Comparison of ENCODE assay signal across 1 cellular context in genomic region chr10:12195603-12196506, GRCh38.
TF ChIP-seq lines count a peak whose summit lies in the region.

Gene CDC123, plus strand, starts transcription at chr10:12196188. Its CDS starts 58 bp downstream, at chr10:12196246.
Gene NUDT5, minus strand, starts transcription at chr10:12195891. Its CDS starts 9,600 bp downstream, at chr10:12186291.

TF ChIP-seq in K562, 482 proteins besides CTCF, POLR2A, EP300 and RAD21 (continued from another document and continues in another):
- TF ChIP-seq FOXA3 (CRISPR knock-in tag; conservative IDR thresholded peaks at IDR 0.05 in 1 of 2, IDR thresholded peaks at IDR 0.05 in 1 of 2) (no peak), BRD4 (IDR thresholded peaks at IDR 0.05) (peak; percentile 85; the same call in 1 of the 2 replicates), ZC3H8 (IDR thresholded peaks at IDR 0.05) (0 out of 2 replicates have a peak, but pooled peaks have one; percentile 58), RFX1 (IDR thresholded peaks at IDR 0.05) (no peak), JUN (IDR thresholded peaks at IDR 0.05; ENCODE audit: borderline replicate concordance, low read depth, low read length) (no peak), JUN (CRISPR knock-in tag; IDR thresholded peaks at IDR 0.05; ENCODE audit: borderline replicate concordance) (no peak; the same call in 1 of the 2 replicates), ZKSCAN1 (IDR thresholded peaks at IDR 0.05; ENCODE audit: low read depth, low read length) (0 out of 2 replicates have a peak, but pooled peaks have one; percentile 66), ZBTB26 (CRISPR knock-in tag; IDR thresholded peaks at IDR 0.05) (no peak), NR2C1 (IDR thresholded peaks at IDR 0.05) (peak; percentile 100), NR2C1 (tag; IDR thresholded peaks at IDR 0.05) (peak; percentile 100), TCF3 (CRISPR knock-in tag; IDR thresholded peaks at IDR 0.05) (0 out of 2 replicates have a peak, but pooled peaks have one; percentile 4), HDAC2 (IDR thresholded peaks at IDR 0.05) (peak; percentile 63), NRF1 (conservative IDR thresholded peaks at IDR 0.05 in 1 of 2, IDR thresholded peaks at IDR 0.05 in 1 of 2) (peak; percentile 72 to 75), KDM5B (IDR thresholded peaks at IDR 0.05; ENCODE audit: insufficient replicate concordance, low read depth, low read length) (peak; percentile 84), EGR1 (conservative IDR thresholded peaks at IDR 0.05) (peak; percentile 47), ZNF518B (CRISPR knock-in tag; IDR thresholded peaks at IDR 0.05) (no peak), MED1 (CRISPR knock-in tag; IDR thresholded peaks at IDR 0.05; ENCODE audit: borderline replicate concordance) (no peak), CSDE1 (IDR thresholded peaks at IDR 0.05) (no peak), C11orf30 (IDR thresholded peaks at IDR 0.05; ENCODE audit: low read depth) (peak; percentile 99), GABPB1 (CRISPR knock-in tag; IDR thresholded peaks at IDR 0.05) (peak; percentile 97), MCM7 (IDR thresholded peaks at IDR 0.05) (no peak), ATF1 (CRISPR knock-in tag; IDR thresholded peaks at IDR 0.05) (no peak), ATF1 (tag; IDR thresholded peaks at IDR 0.05) (peak; percentile 83), TFAM (CRISPR knock-in tag; conservative IDR thresholded peaks at IDR 0.05) (no peak), PHB (CRISPR knock-in tag; IDR thresholded peaks at IDR 0.05) (no peak), DNMT1 (IDR thresholded peaks at IDR 0.05) (no peak), MGA (IDR thresholded peaks at IDR 0.05) (peak; percentile 95), ETV6 (IDR thresholded peaks at IDR 0.05; ENCODE audit: borderline replicate concordance in 1 of 2, low read depth in 2 of 2, low read length in 1 of 2) (0 out of 4 replicates have a peak, but pooled peaks of 1 of the 2 experiments have one; percentile 23), ETV6 (CRISPR knock-in tag; IDR thresholded peaks at IDR 0.05; ENCODE audit: borderline replicate concordance) (no peak)
- TF ChIP-seq, protein P1, sequence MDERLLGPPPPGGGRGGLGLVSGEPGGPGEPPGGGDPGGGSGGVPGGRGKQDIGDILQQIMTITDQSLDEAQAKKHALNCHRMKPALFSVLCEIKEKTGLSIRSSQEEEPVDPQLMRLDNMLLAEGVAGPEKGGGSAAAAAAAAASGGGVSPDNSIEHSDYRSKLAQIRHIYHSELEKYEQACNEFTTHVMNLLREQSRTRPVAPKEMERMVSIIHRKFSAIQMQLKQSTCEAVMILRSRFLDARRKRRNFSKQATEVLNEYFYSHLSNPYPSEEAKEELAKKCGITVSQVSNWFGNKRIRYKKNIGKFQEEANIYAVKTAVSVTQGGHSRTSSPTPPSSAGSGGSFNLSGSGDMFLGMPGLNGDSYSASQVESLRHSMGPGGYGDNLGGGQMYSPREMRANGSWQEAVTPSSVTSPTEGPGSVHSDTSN (CRISPR knock-in tag; IDR thresholded peaks at IDR 0.05; ENCODE audit: low read depth) = no peak
- TF ChIP-seq, protein P1 (tag; conservative IDR thresholded peaks at IDR 0.05; ENCODE audit: low read depth) = no peak
- TF ChIP-seq, protein P2, sequence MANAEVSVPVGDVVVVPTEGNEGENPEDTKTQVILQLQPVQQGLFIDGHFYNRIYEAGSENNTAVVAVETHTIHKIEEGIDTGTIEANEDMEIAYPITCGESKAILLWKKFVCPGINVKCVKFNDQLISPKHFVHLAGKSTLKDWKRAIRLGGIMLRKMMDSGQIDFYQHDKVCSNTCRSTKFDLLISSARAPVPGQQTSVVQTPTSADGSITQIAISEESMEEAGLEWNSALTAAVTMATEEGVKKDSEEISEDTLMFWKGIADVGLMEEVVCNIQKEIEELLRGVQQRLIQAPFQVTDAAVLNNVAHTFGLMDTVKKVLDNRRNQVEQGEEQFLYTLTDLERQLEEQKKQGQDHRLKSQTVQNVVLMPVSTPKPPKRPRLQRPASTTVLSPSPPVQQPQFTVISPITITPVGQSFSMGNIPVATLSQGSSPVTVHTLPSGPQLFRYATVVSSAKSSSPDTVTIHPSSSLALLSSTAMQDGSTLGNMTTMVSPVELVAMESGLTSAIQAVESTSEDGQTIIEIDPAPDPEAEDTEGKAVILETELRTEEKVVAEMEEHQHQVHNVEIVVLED (CRISPR knock-in tag; IDR thresholded peaks at IDR 0.05) = 0 out of 2 replicates have a peak, but pooled peaks have one; percentile 25
- TF ChIP-seq, protein P3, sequence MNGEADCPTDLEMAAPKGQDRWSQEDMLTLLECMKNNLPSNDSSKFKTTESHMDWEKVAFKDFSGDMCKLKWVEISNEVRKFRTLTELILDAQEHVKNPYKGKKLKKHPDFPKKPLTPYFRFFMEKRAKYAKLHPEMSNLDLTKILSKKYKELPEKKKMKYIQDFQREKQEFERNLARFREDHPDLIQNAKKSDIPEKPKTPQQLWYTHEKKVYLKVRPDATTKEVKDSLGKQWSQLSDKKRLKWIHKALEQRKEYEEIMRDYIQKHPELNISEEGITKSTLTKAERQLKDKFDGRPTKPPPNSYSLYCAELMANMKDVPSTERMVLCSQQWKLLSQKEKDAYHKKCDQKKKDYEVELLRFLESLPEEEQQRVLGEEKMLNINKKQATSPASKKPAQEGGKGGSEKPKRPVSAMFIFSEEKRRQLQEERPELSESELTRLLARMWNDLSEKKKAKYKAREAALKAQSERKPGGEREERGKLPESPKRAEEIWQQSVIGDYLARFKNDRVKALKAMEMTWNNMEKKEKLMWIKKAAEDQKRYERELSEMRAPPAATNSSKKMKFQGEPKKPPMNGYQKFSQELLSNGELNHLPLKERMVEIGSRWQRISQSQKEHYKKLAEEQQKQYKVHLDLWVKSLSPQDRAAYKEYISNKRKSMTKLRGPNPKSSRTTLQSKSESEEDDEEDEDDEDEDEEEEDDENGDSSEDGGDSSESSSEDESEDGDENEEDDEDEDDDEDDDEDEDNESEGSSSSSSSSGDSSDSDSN (IDR thresholded peaks at IDR 0.05; ENCODE audit: borderline replicate concordance in 1 of 2, low read depth in 2 of 2, low read length in 2 of 2) = peak in 1 of 2 experiments; percentile 75; a peak in 2 of 4 replicates
